16 cellular contexts compared by ENCODE assay signal in genomic region chr11:46290021-46290420, GRCh38. TPM values are rescaled to one million over a fixed set of nuclear protein-coding genes. Genes with fewer than 3 reads are reported as not detected.
DNase-seq lines count a peak whose midpoint lies in the region; ATAC-seq and TF ChIP-seq lines count a peak whose summit lies in the region.
"Had no signal": no experiment of that assay in that cellular context is flagged by ENCODE, and none has a peak within 500 bp of the region (broad histone marks: within the 10 kb centered on the region; RNA-seq: fewer than 3 reads in every experiment).

No MANE protein-coding gene starts in this region.

- H3K27me3 Mint-ChIP-seq in MCF 10A (ENCODE audit: insufficient read depth, unreplicated experiment) = no peaks in the 10 kb centered on the region
- peaks cover 37% of the 10 kb centered on the region for H3K27me3 Mint-ChIP-seq in dendritic cell treated with granulocyte-macrophage colony-stimulating factor and Interleukin-4, amounts not matched to agents 40 ng/mL and 50 ng/mL, for 4 days
- peaks cover 12% of the 10 kb centered on the region for H3K27me3 Mint-ChIP-seq in neural progenitor cell (ENCODE audit: insufficient read depth, low read depth)

- CTCF ChIA-PET in MCF 10A (lab: Yijun Ruan, JAX) = interaction anchor here (0.7 to 4.1 kb wide), 8 partner anchors 13 to 209 kb away, joined by 3 to 19 read pairs (median 4); partner anchors contain the start of gene CREB3L1

- peak overlapping the region; percentile 61 for H3K4me2 ChIP-seq in neural progenitor cell

- TF ChIP-seq POLR2A in breast epithelium (IDR thresholded peaks at IDR 0.05) (no peak), GM18505 (IDR thresholded peaks at IDR 0.05; ENCODE audit: borderline replicate concordance, extremely low read depth, insufficient read depth, insufficient read length) (no peak)

- H3K27ac Mint-ChIP-seq in MCF 10A (ENCODE audit: low read depth, unreplicated experiment) = no peak overlapping the region
- peak overlapping the region; percentile 14 for H3K27ac Mint-ChIP-seq in dendritic cell treated with granulocyte-macrophage colony-stimulating factor and Interleukin-4, amounts not matched to agents 40 ng/mL and 50 ng/mL, for 4 days
- H3K27ac Mint-ChIP-seq in neural progenitor cell = peak overlapping the region; percentile 83
- H3K27ac Mint-ChIP-seq: activated CD4-positive, alpha-beta T cell treated with anti-CD3 and anti-CD28 coated beads, Interleukin-2, amount 10 ng/mL, durations not matched to agents 24 days and 14 days had no signal

- no TSS peak for BruUV-seq in MCF 10A (replicated peaks; lab: Mats Ljungman, UMichigan)

- no peak for ATAC-seq in GM18505 (IDR thresholded peaks at IDR 0.05; ENCODE audit: unreplicated experiment)
- ATAC-seq in GM19395 (IDR thresholded peaks at IDR 0.05; ENCODE audit: unreplicated experiment) = no peak
- ATAC-seq: esophagus mucosa had no signal

- no peaks in the 10 kb centered on the region for H3K27me3 ChIP-seq in breast epithelium
- no peaks in the 10 kb centered on the region for H3K27me3 ChIP-seq in neural progenitor cell

- H3K4me3 Mint-ChIP-seq in MCF 10A (ENCODE audit: unreplicated experiment) = peak overlapping the region; percentile 24
- H3K4me3 Mint-ChIP-seq in dendritic cell treated with granulocyte-macrophage colony-stimulating factor and Interleukin-4, amounts not matched to agents 40 ng/mL and 50 ng/mL, for 4 days = no peak overlapping the region
- H3K4me3 Mint-ChIP-seq in neural progenitor cell = no peak overlapping the region
- H3K4me3 Mint-ChIP-seq: activated CD4-positive, alpha-beta T cell treated with anti-CD3 and anti-CD28 coated beads, Interleukin-2, amount 10 ng/mL, durations not matched to agents 24 days and 14 days had no signal

- H2AFZ ChIP-seq in neural progenitor cell (replicated peaks) = no peak overlapping the region

- no peaks in the 10 kb centered on the region for H3K36me3 ChIP-seq in breast epithelium
- H3K36me3 ChIP-seq in neural progenitor cell = no peaks in the 10 kb centered on the region
- no peaks in the 10 kb centered on the region for H3K36me3 ChIP-seq in urinary bladder (ENCODE audit: insufficient read depth)

- intact Hi-C loops in MCF 10A (cut with micrococcal nuclease) = no loop called here
- intact Hi-C loops in breast epithelium (cut with DNase I; ENCODE audit: low total_unique reads) = no loop called here
- intact Hi-C loops in dendritic cell treated with granulocyte-macrophage colony-stimulating factor and Interleukin-4, amounts not matched to agents 40 ng/mL and 50 ng/mL, for 4 days (cut with micrococcal nuclease) = no loop called here

- no peak for TF ChIP-seq CTCF in MCF 10A (IDR thresholded peaks at IDR 0.05; ENCODE audit: unreplicated experiment)
- no peak for TF ChIP-seq CTCF in breast epithelium (IDR thresholded peaks at IDR 0.05)
- TF ChIP-seq CTCF in neural progenitor cell (IDR thresholded peaks at IDR 0.05) = no peak

- no peak overlapping the region for H3K4me3 ChIP-seq in breast epithelium
- H3K4me3 ChIP-seq in neural progenitor cell = no peak overlapping the region
- H3K4me3 ChIP-seq in urinary bladder (ENCODE audit: low read depth, low read length) = no peak overlapping the region

- DNase-seq in MCF 10A (ENCODE audit: unreplicated experiment) (no peak), breast epithelium (ENCODE audit: low spot score in 2 of 2) (no peak), neural progenitor cell (ENCODE audit: low spot score) (no peak), dermis blood vessel endothelial cell (no peak)
- DNase-seq: 8988T; activated CD4-positive, alpha-beta T cell treated with anti-CD3 and anti-CD28 coated beads, Interleukin-2, amount 10 ng/mL, durations not matched to agents 24 days and 14 days; activated T-cell treated with anti-CD3 and anti-CD28 coated beads, Interleukin-2, amount 50 U/mL, for 48 hours; GF-D8; hippocampal formation; occipital lobe; stimulated activated CD4-positive, alpha-beta T cell treated with anti-CD3 and anti-CD28 coated beads, Interleukin-15, amount 100 ng/mL, for 24 hours had no signal

- H3K4me1 Mint-ChIP-seq in MCF 10A (ENCODE audit: insufficient read depth, unreplicated experiment) (peaks cover 23% of the 10 kb centered on the region), neural progenitor cell (peaks cover 43% of the 10 kb centered on the region)
- H3K4me1 Mint-ChIP-seq in dendritic cell treated with granulocyte-macrophage colony-stimulating factor and Interleukin-4, amounts not matched to agents 40 ng/mL and 50 ng/mL, for 4 days (ENCODE audit: low read depth) = peaks cover 16% of the 10 kb centered on the region
- H3K4me1 Mint-ChIP-seq: activated CD4-positive, alpha-beta T cell treated with anti-CD3 and anti-CD28 coated beads, Interleukin-2, amount 10 ng/mL, durations not matched to agents 24 days and 14 days had no signal

- H3K4me1 ChIP-seq in breast epithelium (peaks cover 0 to 13% of the 10 kb centered on the region in 2 donors), neural progenitor cell (peaks cover 28% of the 10 kb centered on the region), urinary bladder (ENCODE audit: insufficient read depth) (no peaks in the 10 kb centered on the region)

- peak overlapping the region in 1 of 2 donors; percentile 36 for H3K27ac ChIP-seq in breast epithelium
- H3K27ac ChIP-seq in neural progenitor cell = no peak overlapping the region
- H3K27ac ChIP-seq in urinary bladder (ENCODE audit: low read depth) = peak overlapping the region; percentile 24

- no peaks in the 10 kb centered on the region for H3K79me2 ChIP-seq in neural progenitor cell (ENCODE audit: low read depth)

- H3K9ac ChIP-seq in neural progenitor cell = no peak overlapping the region

- H3K9me3 ChIP-seq in breast epithelium (no peaks in the 10 kb centered on the region), neural progenitor cell (ENCODE audit: low read depth) (no peaks in the 10 kb centered on the region)

- POLR2A ChIA-PET in MCF 10A (lab: Yijun Ruan, JAX) = interaction anchor here (0.9 to 2.4 kb wide), 5 partner anchors 9 to 52 kb away, joined by 3 to 8 read pairs (median 3); no protein-coding TSS in a partner anchor

- H3K36me3 Mint-ChIP-seq in MCF 10A (ENCODE audit: insufficient read depth, unreplicated experiment) (no peaks in the 10 kb centered on the region), neural progenitor cell (no peaks in the 10 kb centered on the region)
- no peaks in the 10 kb centered on the region for H3K36me3 Mint-ChIP-seq in dendritic cell treated with granulocyte-macrophage colony-stimulating factor and Interleukin-4, amounts not matched to agents 40 ng/mL and 50 ng/mL, for 4 days (ENCODE audit: low read depth)

- H3F3A ChIP-seq in neural progenitor cell (ENCODE audit: low read depth) = peaks cover 24% of the 10 kb centered on the region

- WGBS in urinary bladder = 71% methylated on average over 2 of the region's 2 CpGs

- H3K9me3 Mint-ChIP-seq in MCF 10A (ENCODE audit: unreplicated experiment) = no peaks in the 10 kb centered on the region
- H3K9me3 Mint-ChIP-seq in dendritic cell treated with granulocyte-macrophage colony-stimulating factor and Interleukin-4, amounts not matched to agents 40 ng/mL and 50 ng/mL, for 4 days = no peaks in the 10 kb centered on the region
- no peaks in the 10 kb centered on the region for H3K9me3 Mint-ChIP-seq in neural progenitor cell
- H3K9me3 Mint-ChIP-seq: activated CD4-positive, alpha-beta T cell treated with anti-CD3 and anti-CD28 coated beads, Interleukin-2, amount 10 ng/mL, durations not matched to agents 24 days and 14 days had no signal

- H4K20me1 ChIP-seq in neural progenitor cell (ENCODE audit: low read depth) = no peaks in the 10 kb centered on the region

RNA-seq across cellular contexts. Expression of gene CREB3L1, which starts 12.6 kb away (rescaled TPM):
- total RNA-seq in MCF 10A (2022) (not detected in 2 replicates), breast epithelium (1 to 10 TPM; 1.6 to 5.1 (median 2.0) TPM), neural progenitor cell (ENCODE audit: low replicate concordance) (0.43 and 1.7 TPM in 2 replicates), urinary bladder (44.3 TPM), dermis blood vessel endothelial cell (0.33 and 0.68 TPM in 2 replicates)
- 20.0 TPM for polyA plus RNA-seq in urinary bladder

RNA-seq across cellular contexts. Expression of gene DGKZ, which starts 57.2 kb away (rescaled TPM):
- total RNA-seq in MCF 10A (2022) (52.8 and 57.9 TPM in 2 replicates), breast epithelium (10 to 100 TPM; 42.3 to 46.5 (median 46.2) TPM), neural progenitor cell (ENCODE audit: low replicate concordance) (12.5 and 55.5 TPM in 2 replicates), urinary bladder (18.5 TPM), dermis blood vessel endothelial cell (79.8 and 86.2 TPM in 2 replicates)
- 47.8 TPM for polyA plus RNA-seq in urinary bladder
